ENCODE assay signal across 13 cellular contexts in the genomic region with DNA sequence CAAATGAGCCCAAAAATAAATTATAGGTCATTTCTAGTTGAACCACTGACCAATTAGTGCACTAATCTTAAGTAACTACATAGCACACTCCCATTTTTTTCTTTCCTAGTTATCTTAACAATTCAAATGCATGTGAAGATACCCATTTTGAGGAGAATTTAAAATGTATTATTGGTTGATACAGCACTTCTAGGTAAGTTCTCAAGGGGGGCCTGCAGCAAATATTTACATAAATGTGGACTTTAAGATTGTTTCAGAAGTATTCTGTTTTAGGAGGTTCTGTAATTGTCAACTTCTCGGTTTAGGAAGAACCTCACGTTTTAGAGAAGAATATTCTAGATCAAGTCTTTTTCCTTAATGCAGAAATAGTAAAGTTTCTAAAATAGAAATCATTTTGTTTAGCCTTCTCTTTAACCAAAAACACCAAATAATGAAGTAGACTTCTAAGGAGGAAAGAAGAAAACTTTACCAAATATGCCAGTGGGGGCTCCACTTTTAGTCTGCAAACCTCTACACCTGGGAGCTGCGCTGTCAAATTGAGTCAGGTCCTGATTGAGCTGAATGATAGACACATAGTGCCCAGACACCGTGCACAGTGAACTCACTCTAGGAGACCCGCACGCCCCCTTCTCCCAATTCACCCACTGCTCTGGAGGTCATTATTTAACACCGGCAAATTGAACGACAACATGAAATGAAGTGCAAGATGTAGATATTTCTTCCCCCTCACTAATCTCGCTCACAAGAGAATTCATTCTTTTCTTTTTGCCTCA.
DNase-seq lines count a peak whose midpoint lies in the region; ATAC-seq and TF ChIP-seq lines count a peak whose summit lies in the region.
"Had no signal": no experiment of that assay in that cellular context is flagged by ENCODE, and none has a peak within 500 bp of the region (broad histone marks: within the 10 kb centered on the region; RNA-seq: fewer than 3 reads in every experiment).

No MANE protein-coding gene starts in this region.

- H3K4me3 ChIP-seq in BLaER1 treated with 17β-estradiol and CSF1 and Interleukin-3, amounts not matched to agents 10 nM and 100 nM, result no peak overlapping the region
- H3K4me3 ChIP-seq in naive thymus-derived CD4-positive, alpha-beta T cell (ENCODE audit: low read length), result no peak overlapping the region

- CTCF ChIA-PET in CD4-positive, alpha-beta T cell (lab: Charles Lee), result interaction anchor here (1.9 kb wide), 1 partner anchor 15 kb away, joined by 5 read pairs; no protein-coding TSS in a partner anchor
- CTCF ChIA-PET in T-cell (lab: Charles Lee), result interaction anchor here in 1 of 2 donors (0.7 to 1.7 kb wide), 4 partner anchors 15 to 496 kb away, joined by 3 to 5 read pairs (median 4); no protein-coding TSS in a partner anchor
- CTCF ChIA-PET in naive thymus-derived CD4-positive, alpha-beta T cell (lab: Charles Lee), result no interaction called here
- CTCF ChIA-PET in WTC11 (lab: Charles Lee), result interaction anchor here (0.6 to 1.0 kb wide), 2 partner anchors 15 to 48 kb away, joined by 3 read pairs; no protein-coding TSS in a partner anchor

- no peaks in the 10 kb centered on the region for H3K9me3 Mint-ChIP-seq in CD4-positive, alpha-beta T cell
- H3K9me3 Mint-ChIP-seq in T-cell, result no peaks in the 10 kb centered on the region
- H3K9me3 Mint-ChIP-seq in naive thymus-derived CD4-positive, alpha-beta T cell, result no peaks in the 10 kb centered on the region
- no peaks in the 10 kb centered on the region for H3K9me3 Mint-ChIP-seq in WTC11
- H3K9me3 Mint-ChIP-seq: HFFc6 had no signal

- intact Hi-C loops in CD4-positive, alpha-beta T cell (cut with DNase I, micrococcal nuclease), result no loop called here
- intact Hi-C loops in naive thymus-derived CD4-positive, alpha-beta T cell (cut with micrococcal nuclease), result loop anchor here in 1 of 2 donors (2.0 kb wide), 1 partner anchor 14 kb away; no protein-coding TSS in a partner anchor
- intact Hi-C loops in left colon (cut with DNase I, micrococcal nuclease), result no loop called here

- peak overlapping the region; percentile 65 for H3K27ac Mint-ChIP-seq in CD4-positive, alpha-beta T cell
- H3K27ac Mint-ChIP-seq in T-cell (peak overlapping the region; percentile 4 to 31), WTC11 (no peak overlapping the region)
- H3K27ac Mint-ChIP-seq in naive thymus-derived CD4-positive, alpha-beta T cell, result peak overlapping the region in 6 of 9 donors; percentile 25 to 84 (median 63)
- H3K27ac Mint-ChIP-seq: HFFc6 had no signal

- H3K4me3 Mint-ChIP-seq in CD4-positive, alpha-beta T cell, result no peak overlapping the region
- H3K4me3 Mint-ChIP-seq in T-cell, result no peak overlapping the region
- no peak overlapping the region for H3K4me3 Mint-ChIP-seq in naive thymus-derived CD4-positive, alpha-beta T cell
- H3K4me3 Mint-ChIP-seq in WTC11, result no peak overlapping the region
- H3K4me3 Mint-ChIP-seq: HFFc6 had no signal

- TF ChIP-seq CTCF in CD4-positive, alpha-beta T cell (IDR thresholded peaks at IDR 0.05), result no peak
- TF ChIP-seq CTCF in WTC11 (IDR thresholded peaks at IDR 0.05), result no peak

- H3K9me3 ChIP-seq in BLaER1 treated with 17β-estradiol and CSF1 and Interleukin-3, amounts not matched to agents 10 nM and 100 nM (replicated peaks in 1 of 11), result peaks cover 0 to 26% (median 19%) of the 10 kb centered on the region in 11 experiments; a peak in 20 of 22 replicates
- no peaks in the 10 kb centered on the region for H3K9me3 ChIP-seq in CD4-positive, alpha-beta T cell (ENCODE audit: control insufficient read depth, low read length)
- no peaks in the 10 kb centered on the region for H3K9me3 ChIP-seq in naive thymus-derived CD4-positive, alpha-beta T cell (ENCODE audit: control insufficient read depth in 2 of 3, low read length in 3 of 3)

- no peaks in the 10 kb centered on the region for H3K27me3 ChIP-seq in BLaER1 treated with 17β-estradiol and CSF1 and Interleukin-3, amounts not matched to agents 10 nM and 100 nM
- no peaks in the 10 kb centered on the region for H3K27me3 ChIP-seq in CD4-positive, alpha-beta T cell (ENCODE audit: control insufficient read depth, insufficient read depth, low read length)
- no peaks in the 10 kb centered on the region for H3K27me3 ChIP-seq in naive thymus-derived CD4-positive, alpha-beta T cell (ENCODE audit: control insufficient read depth in 2 of 2, insufficient read depth in 2 of 2, low read length in 2 of 2)

- peak overlapping the region in 1 of 11 experiments; percentile 19; a peak in 1 of 22 replicates for H3K9ac ChIP-seq in BLaER1 treated with 17β-estradiol and CSF1 and Interleukin-3, amounts not matched to agents 10 nM and 100 nM

- H3K4me1 Mint-ChIP-seq in CD4-positive, alpha-beta T cell (ENCODE audit: low read depth), result peaks cover 63% of the 10 kb centered on the region
- H3K4me1 Mint-ChIP-seq in T-cell (peaks cover 59 to 64% (median 62%) of the 10 kb centered on the region in 3 donors), WTC11 (peaks cover 25% of the 10 kb centered on the region)
- peaks cover 20 to 72% (median 58%) of the 10 kb centered on the region in 7 donors for H3K4me1 Mint-ChIP-seq in naive thymus-derived CD4-positive, alpha-beta T cell

- no peak for ATAC-seq in CD4-positive, alpha-beta T cell (ENCODE audit: poor library complexity)
- ATAC-seq in T-cell (replicated peaks in 1 of 4) (no peak), left colon (no peak), WTC11 (no peak)
- ATAC-seq in naive thymus-derived CD4-positive, alpha-beta T cell, result no peak

- no peak for DNase-seq in CD4-positive, alpha-beta T cell
- DNase-seq in T-cell, result no peak
- no peak for DNase-seq in naive thymus-derived CD4-positive, alpha-beta T cell
- DNase-seq in left colon, result no peak
- DNase-seq in WTC11 (ENCODE audit: low spot score), result no peak
- no peak for DNase-seq in ecto neural progenitor cell (ENCODE audit: low spot score)
- DNase-seq: ACHN, C1 segment of cervical spinal cord, DMS53, GF-D8, HCEC 1CT, HFFc6 had no signal

- POLR2A ChIA-PET in CD4-positive, alpha-beta T cell (lab: Charles Lee), result interaction anchor here (2.0 kb wide), 1 partner anchor 29 kb away, joined by 6 read pairs; no protein-coding TSS in a partner anchor
- POLR2A ChIA-PET in T-cell (lab: Charles Lee) (interaction anchor here (0.5 to 0.6 kb wide), 2 partner anchors 71 to 1225 kb away, joined by 3 to 5 read pairs; no protein-coding TSS in a partner anchor), WTC11 (lab: Charles Lee) (no interaction called here)
- POLR2A ChIA-PET in naive thymus-derived CD4-positive, alpha-beta T cell (lab: Charles Lee), result interaction anchor here (0.6 kb wide), 1 partner anchor 62 kb away, joined by 4 read pairs; no protein-coding TSS in a partner anchor

- H3K27me3 Mint-ChIP-seq in CD4-positive, alpha-beta T cell, result no peaks in the 10 kb centered on the region
- H3K27me3 Mint-ChIP-seq in T-cell (no peaks in the 10 kb centered on the region), WTC11 (ENCODE audit: low read depth) (peaks cover 2% of the 10 kb centered on the region; the same call in 1 of the 2 replicates)
- peaks cover 0 to 7% (median 0%) of the 10 kb centered on the region in 5 donors for H3K27me3 Mint-ChIP-seq in naive thymus-derived CD4-positive, alpha-beta T cell

- H3K27ac ChIP-seq in BLaER1 treated with 17β-estradiol and CSF1 and Interleukin-3, amounts not matched to agents 10 nM and 100 nM, result peak overlapping the region in 9 of 11 experiments; percentile 82 to 97 (median 95); a peak in 15 of 22 replicates
- no peak overlapping the region for H3K27ac ChIP-seq in CD4-positive, alpha-beta T cell (ENCODE audit: low read depth, low read length)
- no peak overlapping the region for H3K27ac ChIP-seq in naive thymus-derived CD4-positive, alpha-beta T cell (ENCODE audit: low read depth, low read length)

- peak overlapping the region in 7 of 11 experiments; percentile 40 to 92 (median 88); a peak in 13 of 22 replicates for H3K4me2 ChIP-seq in BLaER1 treated with 17β-estradiol and CSF1 and Interleukin-3, amounts not matched to agents 10 nM and 100 nM

- peaks cover 22% of the 10 kb centered on the region for H3K36me3 Mint-ChIP-seq in CD4-positive, alpha-beta T cell (ENCODE audit: low read depth)
- H3K36me3 Mint-ChIP-seq in T-cell, result peaks cover under 1% of the 10 kb centered on the region
- peaks cover 0 to 15% (median 5%) of the 10 kb centered on the region in 5 donors for H3K36me3 Mint-ChIP-seq in naive thymus-derived CD4-positive, alpha-beta T cell
- H3K36me3 Mint-ChIP-seq in WTC11, result no peaks in the 10 kb centered on the region

- H4K20me1 ChIP-seq in BLaER1 treated with 17β-estradiol and CSF1 and Interleukin-3, amounts not matched to agents 10 nM and 100 nM, result peaks cover 0 to 3% (median 0%) of the 10 kb centered on the region in 11 experiments; a peak in 4 of 22 replicates

- peaks cover 0 to 47% (median 33%) of the 10 kb centered on the region in 11 experiments; a peak in 18 of 22 replicates for H3K36me3 ChIP-seq in BLaER1 treated with 17β-estradiol and CSF1 and Interleukin-3, amounts not matched to agents 10 nM and 100 nM
- H3K36me3 ChIP-seq in naive thymus-derived CD4-positive, alpha-beta T cell (ENCODE audit: control insufficient read depth in 2 of 3, insufficient read depth in 3 of 3, low read length in 3 of 3), result no peaks in the 10 kb centered on the region

- peaks cover 40 to 63% (median 53%) of the 10 kb centered on the region in 10 experiments for H3K4me1 ChIP-seq in BLaER1 treated with 17β-estradiol and CSF1 and Interleukin-3, amounts not matched to agents 10 nM and 100 nM
- H3K4me1 ChIP-seq in naive thymus-derived CD4-positive, alpha-beta T cell (ENCODE audit: control insufficient read depth in 2 of 2, insufficient read depth in 2 of 2, low read length in 2 of 2), result peaks cover 9 to 21% of the 10 kb centered on the region in 2 donors

Comparison
In these comparisons a context has a peak if more than half of its experiments do, and no peak if none do; other contexts are left out.
1. H3K27ac ChIP-seq: peak in BLaER1 treated with 17β-estradiol and CSF1 and Interleukin-3, amounts not matched to agents 10 nM and 100 nM (9 of 11); none in CD4-positive, alpha-beta T cell (single experiment) and naive thymus-derived CD4-positive, alpha-beta T cell (single experiment).